Comparison of ENCODE assay signal across 8 cellular contexts in genomic region chr11:85854212-85854556, GRCh38. TPM values are rescaled to one million over a fixed set of nuclear protein-coding genes. Genes with fewer than 3 reads are reported as not detected.
DNase-seq lines count a peak whose midpoint lies in the region; ATAC-seq and TF ChIP-seq lines count a peak whose summit lies in the region.

No MANE protein-coding gene starts in this region.

- H3K4me1 Mint-ChIP-seq in T-cell: peaks cover 10 to 12% (median 11%) of the 10 kb centered on the region in 3 donors

- no peaks in the 10 kb centered on the region for H3K36me3 Mint-ChIP-seq in T-cell

- H3K27ac Mint-ChIP-seq in T-cell: peak overlapping the region; percentile 90 to 94

- H3K4me3 Mint-ChIP-seq in T-cell: peak overlapping the region; percentile 87 to 91 (median 90)

- no peaks in the 10 kb centered on the region for H3K27me3 Mint-ChIP-seq in T-cell

- H3K9me3 Mint-ChIP-seq in T-cell: no peaks in the 10 kb centered on the region

- in situ Hi-C loops in GM13976 (cut with MboI; ENCODE audit: low sequenced_read_pairs, unreplicated experiment) (loop anchor here (25.0 kb wide), 1 partner anchor 958 kb away; the partner anchor contains the start of gene PRSS23), G401 (cut with HindIII; ENCODE audit: low sequenced_read_pairs) (no loop called here)

- peak; percentile 11 for DNase-seq in GM13976 (ENCODE audit: low spot score)
- DNase-seq in T-cell: no peak
- DNase-seq in fibroblast of the aortic adventitia (ENCODE audit: low read depth): no peak
- no peak for DNase-seq in retinal pigment epithelial cell (ENCODE audit: low read depth)
- DNase-seq in epidermal melanocyte (ENCODE audit: insufficient read length, low spot score): no peak
- no peak for DNase-seq in G401 (ENCODE audit: low spot score)
- DNase-seq in NCI-H345 treated with DMSO at 0.1 percent for 48 hours (lab: John Stamatoyannopoulos, UW; ENCODE audit: unreplicated experiment): no peak
- no peak for DNase-seq in ureter (ENCODE audit: low spot score)

- POLR2A ChIA-PET in T-cell (lab: Charles Lee): interaction anchor here (0.7 to 1.6 kb wide), 3 partner anchors 31 to 257 kb away, joined by 3 to 6 read pairs (median 4); no protein-coding TSS in a partner anchor

- TF ChIP-seq CTCF in GM13976 (IDR thresholded peaks at IDR 0.05; ENCODE audit: borderline replicate concordance, control extremely low read depth, extremely low read depth, insufficient read depth, missing control alignments): no peak
- no peak for TF ChIP-seq CTCF in fibroblast of the aortic adventitia (IDR thresholded peaks at IDR 0.05; ENCODE audit: insufficient read depth, low read length)
- no peak for TF ChIP-seq CTCF in retinal pigment epithelial cell (conservative IDR thresholded peaks at IDR 0.05; ENCODE audit: low read depth, low read length)

- H3K4me3 ChIP-seq in fibroblast of the aortic adventitia (ENCODE audit: low read depth, low read length) (peak overlapping the region; percentile 80), retinal pigment epithelial cell (ENCODE audit: low read length) (peak overlapping the region; percentile 68)

- ATAC-seq in T-cell (replicated peaks in 1 of 4): no peak

- CTCF ChIA-PET in T-cell (lab: Charles Lee): interaction anchor here (0.5 to 2.2 kb wide), 25 partner anchors 10 to 437 kb away, joined by 3 to 15 read pairs (median 7); partner anchors contain the start of gene SYTL2 (in 1 of the 2)

RNA-seq across cellular contexts. Expression of gene CCDC83, which starts 1.0 kb away (rescaled TPM):
- under 1 TPM in 1 of 5 donors, not detected in 4; 0.10 TPM for total RNA-seq in T-cell
- total RNA-seq in fibroblast of the aortic adventitia (ENCODE audit: low replicate concordance): not detected in 2 replicates
- total RNA-seq in G401 (2014; rRNA removed; shearing (Covaris generic)): not detected in 2 replicates
- total RNA-seq in ureter: not detected

RNA-seq across cellular contexts. Expression of gene SYTL2, which starts 43.2 kb away (rescaled TPM):
- total RNA-seq in T-cell (10 to 100 TPM; 19.8 to 85.4 (median 31.3) TPM), fibroblast of the aortic adventitia (ENCODE audit: low replicate concordance) (5.2 and 52.4 TPM in 2 replicates), ureter (254 TPM)
- 16.0 and 16.8 TPM in 2 replicates for total RNA-seq in G401 (2014; rRNA removed; shearing (Covaris generic))
